In the genomic region with DNA sequence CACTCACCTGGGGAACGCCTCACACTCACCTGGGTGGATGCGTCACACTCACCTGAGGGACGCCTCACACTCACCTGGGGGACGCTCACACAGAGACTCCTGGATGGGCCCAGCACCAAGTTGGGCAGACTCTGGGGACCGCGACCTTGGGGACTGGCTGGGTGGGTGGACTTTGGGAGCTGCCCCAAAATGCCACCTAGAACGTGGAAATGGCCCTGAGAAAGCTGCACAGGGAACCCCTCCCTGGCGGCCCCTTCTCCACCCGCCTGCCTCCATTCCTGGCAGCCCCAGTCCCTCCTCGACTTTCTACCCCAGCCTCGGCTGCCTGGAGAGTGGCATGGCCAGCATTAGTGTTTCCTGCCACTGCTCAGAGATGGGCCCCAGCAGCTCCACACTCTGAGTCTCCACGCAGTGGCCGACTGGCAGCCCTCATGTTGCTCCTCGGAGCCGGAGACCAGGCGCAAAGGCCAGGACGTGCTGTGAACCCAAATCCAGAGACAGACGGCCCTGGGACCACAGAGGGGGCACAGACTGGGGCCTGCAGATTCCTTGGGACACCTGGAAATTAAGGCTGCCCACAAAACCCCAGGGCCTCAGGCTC, we compare ENCODE assay signal across 1 cellular context.
TF ChIP-seq lines count a peak whose summit lies in the region.

No MANE protein-coding gene starts in this region.

TF ChIP-seq in GM23338, 12 proteins besides CTCF, POLR2A, EP300 and RAD21 (continued from another document):
- TF ChIP-seq, protein P1, sequence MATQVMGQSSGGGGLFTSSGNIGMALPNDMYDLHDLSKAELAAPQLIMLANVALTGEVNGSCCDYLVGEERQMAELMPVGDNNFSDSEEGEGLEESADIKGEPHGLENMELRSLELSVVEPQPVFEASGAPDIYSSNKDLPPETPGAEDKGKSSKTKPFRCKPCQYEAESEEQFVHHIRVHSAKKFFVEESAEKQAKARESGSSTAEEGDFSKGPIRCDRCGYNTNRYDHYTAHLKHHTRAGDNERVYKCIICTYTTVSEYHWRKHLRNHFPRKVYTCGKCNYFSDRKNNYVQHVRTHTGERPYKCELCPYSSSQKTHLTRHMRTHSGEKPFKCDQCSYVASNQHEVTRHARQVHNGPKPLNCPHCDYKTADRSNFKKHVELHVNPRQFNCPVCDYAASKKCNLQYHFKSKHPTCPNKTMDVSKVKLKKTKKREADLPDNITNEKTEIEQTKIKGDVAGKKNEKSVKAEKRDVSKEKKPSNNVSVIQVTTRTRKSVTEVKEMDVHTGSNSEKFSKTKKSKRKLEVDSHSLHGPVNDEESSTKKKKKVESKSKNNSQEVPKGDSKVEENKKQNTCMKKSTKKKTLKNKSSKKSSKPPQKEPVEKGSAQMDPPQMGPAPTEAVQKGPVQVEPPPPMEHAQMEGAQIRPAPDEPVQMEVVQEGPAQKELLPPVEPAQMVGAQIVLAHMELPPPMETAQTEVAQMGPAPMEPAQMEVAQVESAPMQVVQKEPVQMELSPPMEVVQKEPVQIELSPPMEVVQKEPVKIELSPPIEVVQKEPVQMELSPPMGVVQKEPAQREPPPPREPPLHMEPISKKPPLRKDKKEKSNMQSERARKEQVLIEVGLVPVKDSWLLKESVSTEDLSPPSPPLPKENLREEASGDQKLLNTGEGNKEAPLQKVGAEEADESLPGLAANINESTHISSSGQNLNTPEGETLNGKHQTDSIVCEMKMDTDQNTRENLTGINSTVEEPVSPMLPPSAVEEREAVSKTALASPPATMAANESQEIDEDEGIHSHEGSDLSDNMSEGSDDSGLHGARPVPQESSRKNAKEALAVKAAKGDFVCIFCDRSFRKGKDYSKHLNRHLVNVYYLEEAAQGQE (IDR thresholded peaks at IDR 0.05; ENCODE audit: unreplicated experiment): no peak
- TF ChIP-seq POLR2AphosphoS5 (IDR thresholded peaks at IDR 0.05; ENCODE audit: low read depth) (no peak), CREB1 (CRISPR knock-in tag; IDR thresholded peaks at IDR 0.05; ENCODE audit: low read depth) (no peak), JUNB (IDR thresholded peaks at IDR 0.05; ENCODE audit: unreplicated experiment) (no peak), STAT1 (IDR thresholded peaks at IDR 0.05; ENCODE audit: unreplicated experiment) (no peak), EZH2phosphoT487 (IDR thresholded peaks at IDR 0.05; ENCODE audit: unreplicated experiment) (no peak), ZNF114 (CRISPR knock-in tag; IDR thresholded peaks at IDR 0.05) (no peak)
- TF ChIP-seq, protein P2, sequence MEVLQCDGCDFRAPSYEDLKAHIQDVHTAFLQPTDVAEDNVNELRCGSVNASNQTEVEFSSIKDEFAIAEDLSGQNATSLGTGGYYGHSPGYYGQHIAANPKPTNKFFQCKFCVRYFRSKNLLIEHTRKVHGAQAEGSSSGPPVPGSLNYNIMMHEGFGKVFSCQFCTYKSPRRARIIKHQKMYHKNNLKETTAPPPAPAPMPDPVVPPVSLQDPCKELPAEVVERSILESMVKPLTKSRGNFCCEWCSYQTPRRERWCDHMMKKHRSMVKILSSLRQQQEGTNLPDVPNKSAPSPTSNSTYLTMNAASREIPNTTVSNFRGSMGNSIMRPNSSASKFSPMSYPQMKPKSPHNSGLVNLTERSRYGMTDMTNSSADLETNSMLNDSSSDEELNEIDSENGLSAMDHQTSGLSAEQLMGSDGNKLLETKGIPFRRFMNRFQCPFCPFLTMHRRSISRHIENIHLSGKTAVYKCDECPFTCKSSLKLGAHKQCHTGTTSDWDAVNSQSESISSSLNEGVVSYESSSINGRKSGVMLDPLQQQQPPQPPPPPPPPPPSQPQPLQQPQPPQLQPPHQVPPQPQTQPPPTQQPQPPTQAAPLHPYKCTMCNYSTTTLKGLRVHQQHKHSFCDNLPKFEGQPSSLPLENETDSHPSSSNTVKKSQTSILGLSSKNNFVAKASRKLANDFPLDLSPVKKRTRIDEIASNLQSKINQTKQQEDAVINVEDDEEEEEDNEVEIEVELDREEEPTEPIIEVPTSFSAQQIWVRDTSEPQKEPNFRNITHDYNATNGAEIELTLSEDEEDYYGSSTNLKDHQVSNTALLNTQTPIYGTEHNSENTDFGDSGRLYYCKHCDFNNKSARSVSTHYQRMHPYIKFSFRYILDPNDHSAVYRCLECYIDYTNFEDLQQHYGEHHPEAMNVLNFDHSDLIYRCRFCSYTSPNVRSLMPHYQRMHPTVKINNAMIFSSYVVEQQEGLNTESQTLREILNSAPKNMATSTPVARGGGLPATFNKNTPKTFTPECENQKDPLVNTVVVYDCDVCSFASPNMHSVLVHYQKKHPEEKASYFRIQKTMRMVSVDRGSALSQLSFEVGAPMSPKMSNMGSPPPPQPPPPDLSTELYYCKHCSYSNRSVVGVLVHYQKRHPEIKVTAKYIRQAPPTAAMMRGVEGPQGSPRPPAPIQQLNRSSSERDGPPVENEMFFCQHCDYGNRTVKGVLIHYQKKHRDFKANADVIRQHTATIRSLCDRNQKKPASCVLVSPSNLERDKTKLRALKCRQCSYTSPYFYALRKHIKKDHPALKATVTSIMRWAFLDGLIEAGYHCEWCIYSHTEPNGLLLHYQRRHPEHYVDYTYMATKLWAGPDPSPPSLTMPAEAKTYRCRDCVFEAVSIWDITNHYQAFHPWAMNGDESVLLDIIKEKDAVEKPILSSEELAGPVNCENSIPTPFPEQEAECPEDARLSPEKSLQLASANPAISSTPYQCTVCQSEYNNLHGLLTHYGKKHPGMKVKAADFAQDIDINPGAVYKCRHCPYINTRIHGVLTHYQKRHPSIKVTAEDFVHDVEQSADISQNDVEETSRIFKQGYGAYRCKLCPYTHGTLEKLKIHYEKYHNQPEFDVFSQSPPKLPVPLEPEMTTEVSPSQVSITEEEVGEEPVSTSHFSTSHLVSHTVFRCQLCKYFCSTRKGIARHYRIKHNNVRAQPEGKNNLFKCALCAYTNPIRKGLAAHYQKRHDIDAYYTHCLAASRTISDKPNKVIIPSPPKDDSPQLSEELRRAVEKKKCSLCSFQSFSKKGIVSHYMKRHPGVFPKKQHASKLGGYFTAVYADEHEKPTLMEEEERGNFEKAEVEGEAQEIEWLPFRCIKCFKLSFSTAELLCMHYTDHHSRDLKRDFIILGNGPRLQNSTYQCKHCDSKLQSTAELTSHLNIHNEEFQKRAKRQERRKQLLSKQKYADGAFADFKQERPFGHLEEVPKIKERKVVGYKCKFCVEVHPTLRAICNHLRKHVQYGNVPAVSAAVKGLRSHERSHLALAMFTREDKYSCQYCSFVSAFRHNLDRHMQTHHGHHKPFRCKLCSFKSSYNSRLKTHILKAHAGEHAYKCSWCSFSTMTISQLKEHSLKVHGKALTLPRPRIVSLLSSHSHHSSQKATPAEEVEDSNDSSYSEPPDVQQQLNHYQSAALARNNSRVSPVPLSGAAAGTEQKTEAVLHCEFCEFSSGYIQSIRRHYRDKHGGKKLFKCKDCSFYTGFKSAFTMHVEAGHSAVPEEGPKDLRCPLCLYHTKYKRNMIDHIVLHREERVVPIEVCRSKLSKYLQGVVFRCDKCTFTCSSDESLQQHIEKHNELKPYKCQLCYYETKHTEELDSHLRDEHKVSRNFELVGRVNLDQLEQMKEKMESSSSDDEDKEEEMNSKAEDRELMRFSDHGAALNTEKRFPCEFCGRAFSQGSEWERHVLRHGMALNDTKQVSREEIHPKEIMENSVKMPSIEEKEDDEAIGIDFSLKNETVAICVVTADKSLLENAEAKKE (CRISPR knock-in tag; IDR thresholded peaks at IDR 0.05): no peak
- TF ChIP-seq, protein P3, sequence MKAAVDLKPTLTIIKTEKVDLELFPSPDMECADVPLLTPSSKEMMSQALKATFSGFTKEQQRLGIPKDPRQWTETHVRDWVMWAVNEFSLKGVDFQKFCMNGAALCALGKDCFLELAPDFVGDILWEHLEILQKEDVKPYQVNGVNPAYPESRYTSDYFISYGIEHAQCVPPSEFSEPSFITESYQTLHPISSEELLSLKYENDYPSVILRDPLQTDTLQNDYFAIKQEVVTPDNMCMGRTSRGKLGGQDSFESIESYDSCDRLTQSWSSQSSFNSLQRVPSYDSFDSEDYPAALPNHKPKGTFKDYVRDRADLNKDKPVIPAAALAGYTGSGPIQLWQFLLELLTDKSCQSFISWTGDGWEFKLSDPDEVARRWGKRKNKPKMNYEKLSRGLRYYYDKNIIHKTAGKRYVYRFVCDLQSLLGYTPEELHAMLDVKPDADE (IDR thresholded peaks at IDR 0.05): no peak
TF ChIP-seq in GM23338: peak in this region for 0.
